8 cellular contexts compared by ENCODE assay signal in genomic region chr2:28956415-28956826, GRCh38. TPM values are rescaled to one million over a fixed set of nuclear protein-coding genes. Genes with fewer than 3 reads are reported as not detected.
DNase-seq lines count a peak whose midpoint lies in the region; ATAC-seq and TF ChIP-seq lines count a peak whose summit lies in the region.

No MANE protein-coding gene starts in this region.

- H4K20me1 ChIP-seq in neural progenitor cell (ENCODE audit: low read depth): peaks cover 8% of the 10 kb centered on the region

- peak; percentile 47 to 49 for DNase-seq in activated CD4-positive, alpha-beta T cell treated with anti-CD3 and anti-CD28 coated beads for 4 hours
- no peak for DNase-seq in activated CD4-positive, alpha-beta T cell treated with anti-CD3 and anti-CD28 coated beads for 1 hour
- DNase-seq in endodermal cell (peak; percentile 91), neural progenitor cell (ENCODE audit: low spot score) (peak; percentile 76), NCI-H2171 treated with DMSO at 0.1 percent for 48 hours (lab: John Stamatoyannopoulos, UW) (no peak)

- H3K9me3 Mint-ChIP-seq in endodermal cell (no peaks in the 10 kb centered on the region), neural progenitor cell (no peaks in the 10 kb centered on the region)

- no peaks in the 10 kb centered on the region for H3K36me3 Mint-ChIP-seq in endodermal cell (ENCODE audit: low read depth)
- no peaks in the 10 kb centered on the region for H3K36me3 Mint-ChIP-seq in neural progenitor cell

- H3K4me3 ChIP-seq in endodermal cell (ENCODE audit: low read length) (no peak overlapping the region), neural progenitor cell (peak overlapping the region; percentile 8)

- H3K9me3 ChIP-seq in endodermal cell (ENCODE audit: control insufficient read depth, low read length) (no peaks in the 10 kb centered on the region), neural progenitor cell (ENCODE audit: low read depth) (no peaks in the 10 kb centered on the region)

- no peaks in the 10 kb centered on the region for H3K36me3 ChIP-seq in endodermal cell (ENCODE audit: control insufficient read depth, insufficient read depth, low read length)
- no peaks in the 10 kb centered on the region for H3K36me3 ChIP-seq in neural progenitor cell

- no peaks in the 10 kb centered on the region for H3K79me2 ChIP-seq in neural progenitor cell (ENCODE audit: low read depth)

- H3K4me1 Mint-ChIP-seq in endodermal cell (peaks cover 27% of the 10 kb centered on the region), neural progenitor cell (peaks cover 56% of the 10 kb centered on the region)

- peak overlapping the region; percentile 30 for H2AFZ ChIP-seq in neural progenitor cell (replicated peaks)

- H3K27me3 ChIP-seq in endodermal cell (ENCODE audit: control insufficient read depth, insufficient read depth, low read length, poor library complexity, severe bottlenecking) (no peaks in the 10 kb centered on the region), neural progenitor cell (peaks cover 6% of the 10 kb centered on the region)

- H3K4me3 Mint-ChIP-seq in endodermal cell: peak overlapping the region; percentile 45
- no peak overlapping the region for H3K4me3 Mint-ChIP-seq in neural progenitor cell

- peaks cover 22% of the 10 kb centered on the region for H3F3A ChIP-seq in neural progenitor cell (ENCODE audit: low read depth)

- peak; percentile 63 for TF ChIP-seq CTCF in endodermal cell (conservative IDR thresholded peaks at IDR 0.05)
- TF ChIP-seq CTCF in neural progenitor cell (IDR thresholded peaks at IDR 0.05): peak; percentile 50

- H3K27ac Mint-ChIP-seq in endodermal cell (peak overlapping the region; percentile 80), neural progenitor cell (no peak overlapping the region)

- H3K4me2 ChIP-seq in neural progenitor cell: peak overlapping the region; percentile 58

- 48 to 51% methylated on average over 11 of the region's 11 CpGs for WGBS in endodermal cell (ENCODE audit: insufficient coverage in 1 of 2, insufficient read length in 1 of 2), 2 experiments

- H3K27ac ChIP-seq in endodermal cell (ENCODE audit: low read depth, low read length) (no peak overlapping the region), neural progenitor cell (no peak overlapping the region)

- H3K4me1 ChIP-seq in endodermal cell (ENCODE audit: control insufficient read depth, insufficient read depth, low read length): no peaks in the 10 kb centered on the region
- H3K4me1 ChIP-seq in neural progenitor cell: peaks cover 26% of the 10 kb centered on the region

- no peak overlapping the region for H3K9ac ChIP-seq in endodermal cell (ENCODE audit: extremely low read depth, low read length, poor library complexity, severe bottlenecking)
- no peak overlapping the region for H3K9ac ChIP-seq in neural progenitor cell

- no peaks in the 10 kb centered on the region for H3K27me3 Mint-ChIP-seq in endodermal cell (ENCODE audit: insufficient read depth)
- peaks cover 8% of the 10 kb centered on the region for H3K27me3 Mint-ChIP-seq in neural progenitor cell (ENCODE audit: insufficient read depth, low read depth)

- ATAC-seq in SK-N-SH treated with all-trans-retinoic acid at 6 μM for 48 hours (peak; percentile 70), GM21786 (IDR thresholded peaks at IDR 0.05; ENCODE audit: unreplicated experiment) (no peak), GM19035 (IDR thresholded peaks at IDR 0.05; ENCODE audit: unreplicated experiment) (no peak)

TF ChIP-seq in SK-N-SH treated with all-trans-retinoic acid at 6 μM for 48 hours, 23 proteins besides CTCF, POLR2A, EP300 and RAD21:
- no peak for TF ChIP-seq CSDC2 (CRISPR knock-in tag; IDR thresholded peaks at IDR 0.05)
- TF ChIP-seq PPARA (CRISPR knock-in tag; IDR thresholded peaks at IDR 0.05; ENCODE audit: borderline replicate concordance): no peak
- TF ChIP-seq ISL1 (CRISPR knock-in tag; IDR thresholded peaks at IDR 0.05): no peak
- TF ChIP-seq ZNF70 (CRISPR knock-in tag; IDR thresholded peaks at IDR 0.05): no peak
- TF ChIP-seq ZNF8 (CRISPR knock-in tag; IDR thresholded peaks at IDR 0.05): no peak
- TF ChIP-seq CREB5 (CRISPR knock-in tag; IDR thresholded peaks at IDR 0.05; ENCODE audit: low read depth): no peak

RNA-seq across cellular contexts. Expression of gene TOGARAM2, which starts 24.7 kb away (rescaled TPM):
- total RNA-seq in endodermal cell: 1 to 10 TPM in 1 of 2 donors, under 1 TPM in 1; 0.86 to 4.2 TPM
- 0.43 TPM for polyA plus RNA-seq in endodermal cell (2013, experiment 1 of 2)
- polyA plus RNA-seq in endodermal cell (2013, experiment 2 of 2): 0.50 TPM
- total RNA-seq in neural progenitor cell (ENCODE audit: low replicate concordance): 0.04 and 0.62 TPM in 2 replicates

Comparison
In these comparisons a context has a peak if more than half of its experiments do, and no peak if none do; other contexts are left out.
1. DNase-seq: peak in activated CD4-positive, alpha-beta T cell treated with anti-CD3 and anti-CD28 coated beads for 4 hours (2 of 2), endodermal cell (single experiment) and neural progenitor cell (single experiment); none in activated CD4-positive, alpha-beta T cell treated with anti-CD3 and anti-CD28 coated beads for 1 hour (single experiment) and NCI-H2171 treated with DMSO at 0.1 percent for 48 hours (single experiment).